Comparison of ENCODE assay signal across 11 cellular contexts in the genomic region with DNA sequence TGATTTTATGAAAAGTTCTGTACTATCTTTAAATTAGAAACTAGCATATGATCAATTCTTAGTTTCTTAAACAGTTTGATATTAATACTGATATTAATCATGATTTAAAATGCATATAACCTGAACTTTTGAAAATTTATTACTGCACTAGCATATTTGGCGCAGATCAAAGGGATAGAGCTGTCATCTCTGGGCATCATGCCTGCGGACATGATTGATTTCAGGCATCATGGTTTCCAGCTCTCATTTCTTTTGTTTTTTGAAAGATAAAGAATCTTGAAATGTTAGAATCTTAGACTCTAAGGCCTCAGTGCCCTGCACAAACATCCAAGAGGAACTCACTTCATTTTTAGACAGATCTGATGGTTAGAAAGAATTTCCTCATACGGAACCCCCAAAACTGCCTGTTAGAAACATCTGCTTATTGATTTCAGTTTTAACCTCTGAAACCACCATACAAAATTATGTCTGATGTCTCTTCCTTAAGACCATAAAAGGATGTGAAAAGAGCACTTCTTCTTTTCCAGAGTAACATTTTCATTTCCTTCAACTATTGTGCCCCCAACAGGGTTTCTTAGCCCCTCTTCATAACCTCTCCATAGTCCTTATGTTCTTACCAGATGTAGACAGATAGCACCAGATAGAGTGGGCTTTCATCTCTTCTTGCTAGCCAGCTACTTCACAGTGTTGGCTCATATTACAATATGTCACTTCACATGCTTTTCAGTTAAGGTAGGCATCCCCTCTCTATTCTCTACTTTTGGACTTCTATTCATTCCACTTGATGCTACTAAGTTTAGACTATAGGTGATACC.
DNase-seq lines count a peak whose midpoint lies in the region; ATAC-seq and TF ChIP-seq lines count a peak whose summit lies in the region.
"Had no signal": no experiment of that assay in that cellular context is flagged by ENCODE, and none has a peak within 500 bp of the region (broad histone marks: within the 10 kb centered on the region; RNA-seq: fewer than 3 reads in every experiment).

No MANE protein-coding gene starts in this region.

- POLR2A ChIA-PET in MCF 10A (lab: Yijun Ruan, JAX): interaction anchor here (1.5 kb wide), 1 partner anchor 34 kb away, joined by 3 read pairs; no protein-coding TSS in a partner anchor

- no peaks in the 10 kb centered on the region for H3K36me3 ChIP-seq in H7 (replicated peaks; ENCODE audit: control insufficient read depth, insufficient read depth, low read length)
- H3K36me3 ChIP-seq: tibial nerve had no signal

- CTCF ChIA-PET in MCF 10A (lab: Yijun Ruan, JAX): no interaction called here

- peaks cover 39% of the 10 kb centered on the region for H3K4me1 Mint-ChIP-seq in mesothelial cell of epicardium
- peaks cover 40% of the 10 kb centered on the region in 2 donors for H3K4me1 Mint-ChIP-seq in natural killer cell
- H3K4me1 Mint-ChIP-seq in MCF 10A (ENCODE audit: insufficient read depth, unreplicated experiment): peaks cover 10% of the 10 kb centered on the region

- no peaks in the 10 kb centered on the region for H3K36me3 Mint-ChIP-seq in mesothelial cell of epicardium
- H3K36me3 Mint-ChIP-seq in natural killer cell: no peaks in the 10 kb centered on the region
- peaks cover 2% of the 10 kb centered on the region for H3K36me3 Mint-ChIP-seq in MCF 10A (ENCODE audit: insufficient read depth, unreplicated experiment)
- H3K36me3 Mint-ChIP-seq: activated CD4-positive, alpha-beta memory T cell treated with anti-CD3 and anti-CD28 coated beads for 36 hours; immature natural killer cell had no signal

- no peak overlapping the region for H3K4me3 ChIP-seq in H7 (ENCODE audit: insufficient read depth, low read depth, low read length)
- H3K4me3 ChIP-seq: coronary artery, tibial nerve had no signal

- H3K27ac Mint-ChIP-seq in mesothelial cell of epicardium (peak overlapping the region; percentile 52), natural killer cell (no peak overlapping the region), MCF 10A (ENCODE audit: low read depth, unreplicated experiment) (no peak overlapping the region)
- H3K27ac Mint-ChIP-seq: activated CD4-positive, alpha-beta memory T cell treated with anti-CD3 and anti-CD28 coated beads for 36 hours; immature natural killer cell had no signal

- H3K4me3 Mint-ChIP-seq in mesothelial cell of epicardium (no peak overlapping the region), natural killer cell (no peak overlapping the region), MCF 10A (ENCODE audit: unreplicated experiment) (no peak overlapping the region)
- H3K4me3 Mint-ChIP-seq: activated CD4-positive, alpha-beta memory T cell treated with anti-CD3 and anti-CD28 coated beads for 36 hours; immature natural killer cell had no signal

- intact Hi-C loops in natural killer cell (cut with micrococcal nuclease): no loop called here
- intact Hi-C loops in MCF 10A (cut with micrococcal nuclease): no loop called here

- BruUV-seq in MCF 10A (replicated peaks; lab: Mats Ljungman, UMichigan): no TSS peak

- H3K27me3 Mint-ChIP-seq in mesothelial cell of epicardium (ENCODE audit: low read depth) (no peaks in the 10 kb centered on the region), natural killer cell (ENCODE audit: low read depth in 2 of 2) (no peaks in the 10 kb centered on the region), MCF 10A (ENCODE audit: insufficient read depth, unreplicated experiment) (no peaks in the 10 kb centered on the region)
- H3K27me3 Mint-ChIP-seq: activated CD4-positive, alpha-beta memory T cell treated with anti-CD3 and anti-CD28 coated beads for 36 hours had no signal

- no peak for DNase-seq in mesothelial cell of epicardium (ENCODE audit: low spot score in 2 of 2, unreplicated experiment in 2 of 2)
- DNase-seq in natural killer cell: no peak
- no peak for DNase-seq in MCF 10A (ENCODE audit: unreplicated experiment)
- DNase-seq in H7: no peak
- DNase-seq: activated CD4-positive, alpha-beta memory T cell treated with anti-CD3 and anti-CD28 coated beads for 36 hours; immature natural killer cell had no signal

- no peak for TF ChIP-seq CTCF in mesothelial cell of epicardium (IDR thresholded peaks at IDR 0.05; ENCODE audit: unreplicated experiment)
- TF ChIP-seq CTCF in natural killer cell (IDR thresholded peaks at IDR 0.05): no peak
- no peak for TF ChIP-seq CTCF in MCF 10A (IDR thresholded peaks at IDR 0.05; ENCODE audit: unreplicated experiment)

- H3K9me3 Mint-ChIP-seq in mesothelial cell of epicardium: no peaks in the 10 kb centered on the region
- no peaks in the 10 kb centered on the region for H3K9me3 Mint-ChIP-seq in natural killer cell
- no peaks in the 10 kb centered on the region for H3K9me3 Mint-ChIP-seq in MCF 10A (ENCODE audit: unreplicated experiment)
- H3K9me3 Mint-ChIP-seq: activated CD4-positive, alpha-beta memory T cell treated with anti-CD3 and anti-CD28 coated beads for 36 hours; immature natural killer cell had no signal

- H3K27me3 ChIP-seq in H7 (ENCODE audit: control insufficient read depth, insufficient read depth, low read length): no peaks in the 10 kb centered on the region
- H3K27me3 ChIP-seq: tibial nerve had no signal

- ATAC-seq in GM19035 (IDR thresholded peaks at IDR 0.05; ENCODE audit: unreplicated experiment) (peak; percentile 95), HG02610 (IDR thresholded peaks at IDR 0.05; ENCODE audit: unreplicated experiment) (peak; percentile 87), HG03575 (IDR thresholded peaks at IDR 0.05; ENCODE audit: extremely low read depth, insufficient number of reproducible peaks, low FRiP score, unreplicated experiment) (peak; percentile 66), natural killer cell (no peak)

Comparison
In these comparisons a context has a peak if more than half of its experiments do, and no peak if none do; other contexts are left out.
1. ATAC-seq: peak in GM19035 (single experiment), HG02610 (single experiment) and HG03575 (single experiment); none in natural killer cell (0 of 3).